8 cellular contexts compared by ENCODE assay signal in the genomic region with DNA sequence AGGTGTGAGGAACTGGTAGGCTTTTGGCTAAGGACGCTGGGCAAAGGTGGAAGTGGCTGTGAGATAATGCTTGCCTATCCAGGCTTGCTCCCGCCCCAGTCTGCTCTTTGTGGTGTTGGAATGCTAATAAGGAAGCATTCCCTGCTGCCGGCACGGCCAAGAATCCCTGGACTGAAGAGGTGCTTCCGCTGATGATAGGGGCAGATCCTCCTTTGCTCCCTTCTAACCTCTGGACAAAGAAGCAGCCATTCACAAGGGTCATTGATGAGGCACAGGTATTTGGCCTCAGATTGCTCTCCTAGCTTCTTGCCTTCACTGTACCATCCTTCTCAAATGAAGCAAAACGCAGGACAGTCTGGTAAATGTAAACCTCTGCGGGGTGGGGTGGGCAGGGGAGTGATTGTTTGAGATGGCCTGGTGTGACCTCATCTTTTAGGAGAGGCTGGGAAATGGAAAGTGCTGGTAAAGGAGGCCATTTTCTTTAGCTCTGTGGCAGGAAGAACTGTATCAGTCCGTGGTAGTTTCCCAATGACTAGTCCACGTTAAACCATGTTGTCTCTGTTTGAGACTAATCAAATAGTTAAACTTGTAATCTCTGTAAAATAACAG. TPM values are rescaled to one million over a fixed set of nuclear protein-coding genes. Genes with fewer than 3 reads are reported as not detected.
DNase-seq lines count a peak whose midpoint lies in the region; ATAC-seq lines count a peak whose summit lies in the region.

No MANE protein-coding gene starts in this region.

- H3K4me3 ChIP-seq in iPS-11a (ENCODE audit: low read depth, low read length) (peak overlapping the region; percentile 97), skin epidermis (peak overlapping the region; percentile 48 to 94 (median 73))

- H3K27ac ChIP-seq in skin epidermis, result peak overlapping the region in 20 of 21 experiments; percentile 64 to 97 (median 94)

- H3K27ac Mint-ChIP-seq in activated naive CD4-positive, alpha-beta T cell treated with anti-CD3 and anti-CD28 coated beads, Interleukin-2, amount 50 U/mL, for 72 hours, result peak overlapping the region; percentile 96 to 99

- DNase-seq in Caki2 (ENCODE audit: low read depth), result peak; percentile 46
- peak; percentile 58 for DNase-seq in LoVo (ENCODE audit: low spot score)
- no peak for DNase-seq in activated naive CD4-positive, alpha-beta T cell treated with anti-CD3 and anti-CD28 coated beads, Interleukin-2, amount 50 U/mL, for 72 hours (ENCODE audit: low spot score in 2 of 2)
- no peak for DNase-seq in NCI-H2196 treated with DMSO at 0.1 percent for 48 hours (lab: John Stamatoyannopoulos, UW; ENCODE audit: unreplicated experiment)
- no peak for DNase-seq in GOT3 (lab: John Stamatoyannopoulos, UW)

- H3K9me3 Mint-ChIP-seq in activated naive CD4-positive, alpha-beta T cell treated with anti-CD3 and anti-CD28 coated beads, Interleukin-2, amount 50 U/mL, for 72 hours, result no peaks in the 10 kb centered on the region

- peaks cover 45 to 65% of the 10 kb centered on the region in 2 donors for H3K36me3 Mint-ChIP-seq in activated naive CD4-positive, alpha-beta T cell treated with anti-CD3 and anti-CD28 coated beads, Interleukin-2, amount 50 U/mL, for 72 hours

- peak; percentile 41 to 50 for ATAC-seq in activated naive CD4-positive, alpha-beta T cell treated with anti-CD3 and anti-CD28 coated beads, Interleukin-2, amount 50 U/mL, for 72 hours
- no peak for ATAC-seq in GM21447 (IDR thresholded peaks at IDR 0.05; ENCODE audit: unreplicated experiment)

- in situ Hi-C loops in Caki2 (cut with HindIII; ENCODE audit: low pct_unique_long_range_greater_than_20kb, low sequenced_read_pairs), result no loop called here

RNA-seq across cellular contexts. Expression of a gene that starts 1.7 kb away (rescaled TPM):
- 1,147 and 1,402 TPM in 2 replicates for total RNA-seq in Caki2 (2014; rRNA removed; shearing (Covaris generic); ENCODE audit: low replicate concordance)
- total RNA-seq in activated naive CD4-positive, alpha-beta T cell treated with anti-CD3 and anti-CD28 coated beads, Interleukin-2, amount 50 U/mL, for 72 hours, result 1,000 to 10,000 TPM in 1 of 2 donors, 100 to 1,000 TPM in 1; 610 to 1,410 TPM

RNA-seq across cellular contexts. Expression of a gene that starts 18.1 kb away (rescaled TPM):
- total RNA-seq in Caki2 (2014; rRNA removed; shearing (Covaris generic); ENCODE audit: low replicate concordance), result 52.6 and 63.7 TPM in 2 replicates
- total RNA-seq in activated naive CD4-positive, alpha-beta T cell treated with anti-CD3 and anti-CD28 coated beads, Interleukin-2, amount 50 U/mL, for 72 hours, result 10 to 100 TPM; 41.3 to 58.0 TPM

RNA-seq across cellular contexts. Expression of a gene that starts 18.3 kb away (rescaled TPM):
- total RNA-seq in Caki2 (2014; rRNA removed; shearing (Covaris generic); ENCODE audit: low replicate concordance), result 78.4 and 78.6 TPM in 2 replicates
- 10 to 100 TPM; 25.4 to 45.0 TPM for total RNA-seq in activated naive CD4-positive, alpha-beta T cell treated with anti-CD3 and anti-CD28 coated beads, Interleukin-2, amount 50 U/mL, for 72 hours

RNA-seq across cellular contexts. Expression of a gene that starts 26.5 kb away (rescaled TPM):
- total RNA-seq in Caki2 (2014; rRNA removed; shearing (Covaris generic); ENCODE audit: low replicate concordance), result 15.5 and 19.9 TPM in 2 replicates
- 10 to 100 TPM; 41.4 to 43.1 TPM for total RNA-seq in activated naive CD4-positive, alpha-beta T cell treated with anti-CD3 and anti-CD28 coated beads, Interleukin-2, amount 50 U/mL, for 72 hours

Comparison
In these comparisons a context has a peak if more than half of its experiments do, and no peak if none do; other contexts are left out.
1. DNase-seq: peak in Caki2 (single experiment) and LoVo (single experiment); none in activated naive CD4-positive, alpha-beta T cell treated with anti-CD3 and anti-CD28 coated beads, Interleukin-2, amount 50 U/mL, for 72 hours (0 of 2), NCI-H2196 treated with DMSO at 0.1 percent for 48 hours (single experiment) and GOT3 (single experiment).